In the genomic region with DNA sequence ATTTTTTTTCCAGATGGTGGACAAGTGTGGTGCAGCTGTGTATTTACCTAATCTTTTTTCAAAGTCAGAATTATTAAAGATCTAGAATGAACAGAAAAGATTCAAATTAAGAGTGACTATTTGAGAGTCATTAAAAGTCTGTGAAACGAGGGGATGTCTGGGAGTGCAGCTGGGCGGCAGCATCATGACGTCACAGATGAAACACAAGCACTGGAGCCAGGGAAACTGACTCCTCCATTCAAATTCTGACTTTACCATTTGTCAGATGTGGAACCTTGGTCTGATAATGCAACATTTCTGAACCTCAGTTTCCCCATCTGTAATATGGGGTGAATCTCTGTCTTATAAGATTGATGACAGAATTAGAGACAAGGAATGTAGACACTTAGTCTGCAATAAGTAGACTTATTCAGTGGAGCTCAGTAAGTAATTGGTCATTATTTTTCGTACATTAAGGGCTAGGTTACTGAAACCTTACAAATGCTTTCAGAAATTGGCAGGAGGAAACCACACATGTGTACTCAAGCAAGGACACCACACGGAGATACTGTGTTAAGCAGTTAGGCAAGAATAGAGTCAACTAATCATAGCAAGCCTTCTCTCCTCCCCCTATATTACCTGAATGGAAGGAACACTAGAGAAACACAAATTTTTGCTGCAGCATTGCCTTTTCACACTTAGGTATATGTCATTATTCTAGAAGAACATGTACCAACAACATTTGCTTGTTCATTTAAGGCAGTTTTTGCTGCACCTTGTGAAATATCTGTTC, we compare ENCODE assay signal across 13 cellular contexts.
DNase-seq lines count a peak whose midpoint lies in the region; ATAC-seq and TF ChIP-seq lines count a peak whose summit lies in the region.
"Had no signal": no experiment of that assay in that cellular context is flagged by ENCODE, and none has a peak within 500 bp of the region (broad histone marks: within the 10 kb centered on the region; RNA-seq: fewer than 3 reads in every experiment).

No MANE protein-coding gene starts in this region.

- ATAC-seq in GM18508 (IDR thresholded peaks at IDR 0.05; ENCODE audit: insufficient read depth, unreplicated experiment) (peak; percentile 58), GM21381 (IDR thresholded peaks at IDR 0.05; ENCODE audit: unreplicated experiment) (peak; percentile 64), HG03045 (IDR thresholded peaks at IDR 0.05; ENCODE audit: unreplicated experiment) (peak; percentile 64)

- peak overlapping the region; percentile 5; the same call in 1 of the 2 replicates for H3K9ac ChIP-seq in SU-DHL-6 (ENCODE audit: low read length)

- DNase-seq in activated T-cell treated with anti-CD3 and anti-CD28 coated beads, Interleukin-2, amount 50 U/mL, for 48 hours: no peak
- DNase-seq in hypothalamus (lab: John Stamatoyannopoulos, UW): no peak
- no peak for DNase-seq in CD1c-positive myeloid dendritic cell (ENCODE audit: extremely low spot score)
- no peak for DNase-seq in GM19240 (ENCODE audit: insufficient read length, low spot score)
- DNase-seq: activated naive CD4-positive, alpha-beta T cell; CD4-positive, alpha-beta memory T cell; glutamatergic neuron; midbrain had no signal

- H3K27me3 ChIP-seq in SU-DHL-6 (ENCODE audit: low read length): no peaks in the 10 kb centered on the region; the same call in 1 of the 2 replicates

- TF ChIP-seq CTCF in SU-DHL-6 (IDR thresholded peaks at IDR 0.05; ENCODE audit: insufficient read depth, low read length, poor library complexity, severe bottlenecking): no peak

- no peaks in the 10 kb centered on the region for H3K36me3 ChIP-seq in SU-DHL-6 (ENCODE audit: low read length)

- H3F3A ChIP-seq in SU-DHL-6 (ENCODE audit: insufficient read depth): peaks cover 36% of the 10 kb centered on the region

- H4K20me1 ChIP-seq in SU-DHL-6 (ENCODE audit: low read depth, low read length): no peaks in the 10 kb centered on the region

- H3K9me2 ChIP-seq in SU-DHL-6 (replicated peaks; ENCODE audit: insufficient read depth, low read length): no peaks in the 10 kb centered on the region

- H3K4me2 ChIP-seq in SU-DHL-6 (ENCODE audit: low read depth, low read length, poor library complexity, severe bottlenecking): peak overlapping the region; percentile 56

- H3K27ac ChIP-seq in SU-DHL-6 (ENCODE audit: low read depth, low read length): peak overlapping the region; percentile 62
- H3K27ac ChIP-seq: VCaP had no signal

- no peaks in the 10 kb centered on the region for H3K9me3 ChIP-seq in SU-DHL-6 (ENCODE audit: insufficient read depth, low read length)

- H3K79me2 ChIP-seq in SU-DHL-6 (ENCODE audit: insufficient read depth, low read length): no peaks in the 10 kb centered on the region

- peak overlapping the region; percentile 2 for H3K4me3 ChIP-seq in SU-DHL-6 (ENCODE audit: insufficient read depth, low read length, poor library complexity, severe bottlenecking)

- H2AFZ ChIP-seq in SU-DHL-6 (ENCODE audit: low read depth, low read length, severe bottlenecking): no peak overlapping the region
